ENCODE assay signal across 15 cellular contexts in genomic region chr2:39008663-39009062, GRCh38.
DNase-seq lines count a peak whose midpoint lies in the region; ATAC-seq and TF ChIP-seq lines count a peak whose summit lies in the region.
"Had no signal": no experiment of that assay in that cellular context is flagged by ENCODE, and none has a peak within 500 bp of the region (broad histone marks: within the 10 kb centered on the region; RNA-seq: fewer than 3 reads in every experiment).

No MANE protein-coding gene starts in this region.

- H3K36me3 Mint-ChIP-seq in CD4-positive, alpha-beta T cell (ENCODE audit: low read depth), result peaks cover 91% of the 10 kb centered on the region
- H3K36me3 Mint-ChIP-seq in activated T-helper 17 cell treated with anti-CD3 and anti-CD28 coated beads, Interleukin-2, amount 50 U/mL, for 72 hours (ENCODE audit: low read depth), result peaks cover 97% of the 10 kb centered on the region

- H3K27ac ChIP-seq in CD4-positive, alpha-beta T cell (ENCODE audit: low read depth, low read length), result no peak overlapping the region
- H3K27ac ChIP-seq: epithelial cell of prostate, HL-60, left lung, right atrium auricular region, SJSA1 had no signal

- H3K4me1 Mint-ChIP-seq in CD4-positive, alpha-beta T cell (ENCODE audit: low read depth), result no peaks in the 10 kb centered on the region
- peaks cover 9% of the 10 kb centered on the region for H3K4me1 Mint-ChIP-seq in activated T-helper 17 cell treated with anti-CD3 and anti-CD28 coated beads, Interleukin-2, amount 50 U/mL, for 72 hours

- no peak overlapping the region for H3K4me3 Mint-ChIP-seq in CD4-positive, alpha-beta T cell
- peak overlapping the region; percentile 40 for H3K4me3 Mint-ChIP-seq in activated T-helper 17 cell treated with anti-CD3 and anti-CD28 coated beads, Interleukin-2, amount 50 U/mL, for 72 hours
- H3K4me3 Mint-ChIP-seq: CD8-positive, alpha-beta T cell had no signal

- H3K9me3 Mint-ChIP-seq in CD4-positive, alpha-beta T cell, result no peaks in the 10 kb centered on the region
- no peaks in the 10 kb centered on the region for H3K9me3 Mint-ChIP-seq in activated T-helper 17 cell treated with anti-CD3 and anti-CD28 coated beads, Interleukin-2, amount 50 U/mL, for 72 hours
- H3K9me3 Mint-ChIP-seq: CD8-positive, alpha-beta T cell had no signal

- intact Hi-C loops in CD4-positive, alpha-beta T cell (cut with DNase I, micrococcal nuclease), result no loop called here

- ATAC-seq in CD4-positive, alpha-beta T cell (ENCODE audit: poor library complexity), result no peak
- peak; percentile 89 for ATAC-seq in activated T-helper 17 cell treated with anti-CD3 and anti-CD28 coated beads, Interleukin-2, amount 50 U/mL, for 72 hours (replicated peaks)
- ATAC-seq in activated CD4-positive, CD25-positive, alpha-beta regulatory T cell treated with anti-CD3 and anti-CD28 coated beads, Interleukin-2, amount 50 U/mL, for 24 hours, result no peak
- ATAC-seq: CD8-positive, alpha-beta T cell; left lung had no signal

- no peak for TF ChIP-seq CTCF in CD4-positive, alpha-beta T cell (IDR thresholded peaks at IDR 0.05)
- TF ChIP-seq CTCF in GM13976 (IDR thresholded peaks at IDR 0.05; ENCODE audit: borderline replicate concordance, control extremely low read depth, extremely low read depth, insufficient read depth, missing control alignments) (no peak), fibroblast of the aortic adventitia (IDR thresholded peaks at IDR 0.05; ENCODE audit: insufficient read depth, low read length) (no peak)

- H3K27ac Mint-ChIP-seq in CD4-positive, alpha-beta T cell, result peak overlapping the region; percentile 12
- H3K27ac Mint-ChIP-seq in activated T-helper 17 cell treated with anti-CD3 and anti-CD28 coated beads, Interleukin-2, amount 50 U/mL, for 72 hours, result peak overlapping the region; percentile 83
- H3K27ac Mint-ChIP-seq: CD8-positive, alpha-beta T cell had no signal

- no peak for DNase-seq in CD4-positive, alpha-beta T cell
- DNase-seq in GM13976 (ENCODE audit: low spot score) (peak; percentile 3), fibroblast of the aortic adventitia (ENCODE audit: low read depth) (peak; percentile 37), GM19238 (ENCODE audit: insufficient read length, low spot score) (no peak)
- DNase-seq in activated effector memory CD4-positive, alpha-beta T cell treated with Interleukin-2 at 50 U/mL for 16 hours, result no peak
- DNase-seq: CD8-positive, alpha-beta T cell; hypothalamus; left lung; naive B cell had no signal

- POLR2A ChIA-PET in CD4-positive, alpha-beta T cell (lab: Charles Lee), result no interaction called here

- in situ Hi-C loops in GM13976 (cut with MboI; ENCODE audit: low sequenced_read_pairs, unreplicated experiment), result no loop called here

- no peaks in the 10 kb centered on the region for H3K9me3 ChIP-seq in CD4-positive, alpha-beta T cell (ENCODE audit: control insufficient read depth, low read length)
- H3K9me3 ChIP-seq: left lung, right atrium auricular region, SJSA1 had no signal

- H3K27me3 Mint-ChIP-seq in CD4-positive, alpha-beta T cell, result no peaks in the 10 kb centered on the region
- no peaks in the 10 kb centered on the region for H3K27me3 Mint-ChIP-seq in activated T-helper 17 cell treated with anti-CD3 and anti-CD28 coated beads, Interleukin-2, amount 50 U/mL, for 72 hours
- H3K27me3 Mint-ChIP-seq: naive B cell had no signal

- no peak overlapping the region for H3K4me3 ChIP-seq in fibroblast of the aortic adventitia (ENCODE audit: low read depth, low read length)
- H3K4me3 ChIP-seq: left lung, right atrium auricular region, SJSA1 had no signal

- CTCF ChIA-PET in CD4-positive, alpha-beta T cell (lab: Charles Lee), result interaction anchor here (1.2 kb wide), 1 partner anchor 10 kb away, joined by 3 read pairs; no protein-coding TSS in a partner anchor

- no peaks in the 10 kb centered on the region for H3K27me3 ChIP-seq in CD4-positive, alpha-beta T cell (ENCODE audit: control insufficient read depth, insufficient read depth, low read length)
- H3K27me3 ChIP-seq: left lung, right atrium auricular region, SJSA1 had no signal

Comparison
In these comparisons a context has a peak if more than half of its experiments do, and no peak if none do; other contexts are left out.
1. DNase-seq: peak in GM13976 (single experiment) and fibroblast of the aortic adventitia (single experiment); none in CD4-positive, alpha-beta T cell (0 of 10), GM19238 (single experiment) and activated effector memory CD4-positive, alpha-beta T cell treated with Interleukin-2 at 50 U/mL for 16 hours (single experiment).